ENCODE assay signal across 9 cellular contexts in the genomic region with DNA sequence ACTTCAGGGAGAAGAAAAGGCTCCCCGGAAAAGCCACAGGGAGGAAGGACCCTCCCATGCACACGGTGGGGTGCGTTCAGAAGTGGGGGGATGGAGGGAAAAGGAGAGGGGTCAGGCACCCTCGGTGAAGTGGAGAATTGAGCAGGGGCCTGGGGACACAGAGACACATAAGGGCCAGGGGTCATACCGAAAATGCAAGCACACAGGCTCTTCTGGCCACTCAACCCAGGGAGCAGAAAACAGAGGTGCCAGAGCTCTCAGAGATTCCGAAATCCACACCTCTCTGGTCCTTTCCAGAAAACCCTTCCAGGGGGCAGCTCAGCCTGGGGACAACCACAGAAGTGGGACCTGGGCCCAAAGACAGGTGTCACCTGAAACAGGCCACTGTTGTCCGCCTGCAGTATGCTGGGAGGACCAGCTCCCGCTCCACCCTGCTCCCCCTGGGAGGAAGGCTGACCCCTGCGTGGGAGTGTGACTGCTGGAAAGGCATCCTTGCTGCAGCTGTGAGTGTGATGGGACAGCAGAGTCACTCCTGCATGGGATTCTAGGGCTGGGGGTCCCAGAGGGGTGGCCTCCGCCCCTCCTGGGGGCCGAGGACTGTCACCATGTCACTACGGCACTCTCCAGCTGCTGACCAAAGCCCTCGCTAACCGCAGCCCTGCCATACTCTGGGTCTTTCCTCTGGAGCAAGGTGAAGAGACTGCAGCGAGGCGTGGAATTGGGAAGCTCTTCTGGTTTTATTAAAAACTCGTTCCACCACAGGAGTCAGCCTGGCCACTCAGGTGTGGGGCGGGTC.
DNase-seq lines count a peak whose midpoint lies in the region; ATAC-seq and TF ChIP-seq lines count a peak whose summit lies in the region.
"Had no signal": no experiment of that assay in that cellular context is flagged by ENCODE, and none has a peak within 500 bp of the region (broad histone marks: within the 10 kb centered on the region; RNA-seq: fewer than 3 reads in every experiment).

No MANE protein-coding gene starts in this region.

- H3K27ac Mint-ChIP-seq in activated CD8-positive, alpha-beta T cell treated with anti-CD3 and anti-CD28 coated beads for 36 hours, result peak overlapping the region; percentile 2
- H3K27ac Mint-ChIP-seq in activated CD8-positive, alpha-beta T cell treated with anti-CD3 and anti-CD28 coated beads, Interleukin-2, amount 10 ng/mL, durations not matched to agents 7 days and 5 days, result no peak overlapping the region

- no peak overlapping the region for H4K5ac ChIP-seq in mesendoderm (ENCODE audit: low read length)

- no peak overlapping the region for H4K8ac ChIP-seq in mesendoderm (ENCODE audit: low read depth, low read length)

- peak overlapping the region; percentile 51 for H3K4me3 Mint-ChIP-seq in activated CD8-positive, alpha-beta T cell treated with anti-CD3 and anti-CD28 coated beads for 36 hours
- no peak overlapping the region for H3K4me3 Mint-ChIP-seq in activated CD8-positive, alpha-beta T cell treated with anti-CD3 and anti-CD28 coated beads, Interleukin-2, amount 10 ng/mL, durations not matched to agents 7 days and 5 days

- H3K9ac ChIP-seq in mesendoderm (ENCODE audit: low read length), result peak overlapping the region; percentile 36

- no peaks in the 10 kb centered on the region for H3K4me1 ChIP-seq in mesendoderm (ENCODE audit: control insufficient read depth, low read depth, low read length)
- H3K4me1 ChIP-seq in thymus (ENCODE audit: control insufficient read depth, insufficient read depth, low read length), result no peaks in the 10 kb centered on the region

- no peak overlapping the region for H2BK120ac ChIP-seq in mesendoderm (ENCODE audit: low read depth, low read length)

- H3K36me3 Mint-ChIP-seq in activated CD8-positive, alpha-beta T cell treated with anti-CD3 and anti-CD28 coated beads for 36 hours (ENCODE audit: low read depth), result no peaks in the 10 kb centered on the region
- H3K36me3 Mint-ChIP-seq in activated CD8-positive, alpha-beta T cell treated with anti-CD3 and anti-CD28 coated beads, Interleukin-2, amount 10 ng/mL, durations not matched to agents 7 days and 5 days (ENCODE audit: low read depth), result peaks cover 8% of the 10 kb centered on the region

- H3K56ac ChIP-seq in mesendoderm (ENCODE audit: low read length), result peak overlapping the region; percentile 93

- no peak overlapping the region for H3K4me3 ChIP-seq in mesendoderm (ENCODE audit: low read length)
- H3K4me3 ChIP-seq in thymus (ENCODE audit: low read length), result peak overlapping the region; percentile 66

- no peaks in the 10 kb centered on the region for H3K79me1 ChIP-seq in mesendoderm (ENCODE audit: low read length)

- H3K27ac ChIP-seq in cingulate gyrus (ENCODE audit: low read depth, low read length) (peak overlapping the region; percentile 96), mesendoderm (ENCODE audit: low read depth, low read length) (no peak overlapping the region), thymus (ENCODE audit: low read depth) (peak overlapping the region; percentile 70)

- no peaks in the 10 kb centered on the region for H3K9me3 Mint-ChIP-seq in activated CD8-positive, alpha-beta T cell treated with anti-CD3 and anti-CD28 coated beads for 36 hours
- H3K9me3 Mint-ChIP-seq in activated CD8-positive, alpha-beta T cell treated with anti-CD3 and anti-CD28 coated beads, Interleukin-2, amount 10 ng/mL, durations not matched to agents 7 days and 5 days (ENCODE audit: insufficient read depth), result no peaks in the 10 kb centered on the region

- peaks cover 12% of the 10 kb centered on the region for H3K4me1 Mint-ChIP-seq in activated CD8-positive, alpha-beta T cell treated with anti-CD3 and anti-CD28 coated beads for 36 hours (ENCODE audit: low read depth)
- peaks cover 5% of the 10 kb centered on the region for H3K4me1 Mint-ChIP-seq in activated CD8-positive, alpha-beta T cell treated with anti-CD3 and anti-CD28 coated beads, Interleukin-2, amount 10 ng/mL, durations not matched to agents 7 days and 5 days (ENCODE audit: low read depth)

- H3K27me3 Mint-ChIP-seq in activated CD8-positive, alpha-beta T cell treated with anti-CD3 and anti-CD28 coated beads for 36 hours, result no peaks in the 10 kb centered on the region
- H3K27me3 Mint-ChIP-seq in activated CD8-positive, alpha-beta T cell treated with anti-CD3 and anti-CD28 coated beads, Interleukin-2, amount 10 ng/mL, durations not matched to agents 7 days and 5 days (ENCODE audit: low read depth), result peaks cover 21% of the 10 kb centered on the region

- H3K36me3 ChIP-seq in mesendoderm (ENCODE audit: control insufficient read depth, insufficient read depth, low read length) (no peaks in the 10 kb centered on the region), thymus (ENCODE audit: control insufficient read depth, insufficient read depth) (peaks cover 3% of the 10 kb centered on the region)
- H3K36me3 ChIP-seq: adrenal gland had no signal

- ATAC-seq in activated CD8-positive, alpha-beta T cell treated with anti-CD3 and anti-CD28 coated beads for 36 hours, result peak; percentile 3
- no peak for ATAC-seq in activated CD8-positive, alpha-beta T cell treated with anti-CD3 and anti-CD28 coated beads, Interleukin-2, amount 10 ng/mL, durations not matched to agents 7 days and 5 days
- no peak for ATAC-seq in HG03280 (IDR thresholded peaks at IDR 0.05; ENCODE audit: unreplicated experiment)

- intact Hi-C loops in activated CD8-positive, alpha-beta T cell treated with anti-CD3 and anti-CD28 coated beads for 36 hours (cut with micrococcal nuclease), result no loop called here

- H2BK5ac ChIP-seq in mesendoderm (ENCODE audit: low read length), result no peak overlapping the region

- no peak overlapping the region for H3K18ac ChIP-seq in mesendoderm (ENCODE audit: low read length)

- WGBS in mesendoderm (ENCODE audit: extremely low coverage, insufficient coverage, low lambda C conversion rate), result no CpG with 5 or more reads among the region's 18 CpGs
- 75% methylated on average over 18 of the region's 18 CpGs for WGBS in thymus

- H3K23ac ChIP-seq in mesendoderm (ENCODE audit: low read length), result no peak overlapping the region

- DNase-seq in activated CD8-positive, alpha-beta T cell treated with anti-CD3 and anti-CD28 coated beads for 36 hours, result no peak
- DNase-seq in activated CD8-positive, alpha-beta T cell treated with anti-CD3 and anti-CD28 coated beads, Interleukin-2, amount 10 ng/mL, durations not matched to agents 7 days and 5 days, result no peak
- DNase-seq in mesendoderm (no peak), KG1 (lab: John Stamatoyannopoulos, UW) (no peak)
- DNase-seq in stimulated activated CD4-positive, alpha-beta T cell treated with anti-CD3 and anti-CD28 coated beads, Interleukin-2, amount 100 ng/mL, for 24 hours, result no peak

- POLR2A ChIA-PET in activated CD8-positive, alpha-beta T cell treated with anti-CD3 and anti-CD28 coated beads for 36 hours (lab: Charles Lee), result interaction anchor here (0.5 to 1.1 kb wide), 2 partner anchors 32 to 41 kb away, joined by 3 to 4 read pairs; no protein-coding TSS in a partner anchor
- POLR2A ChIA-PET in activated CD8-positive, alpha-beta T cell treated with anti-CD3 and anti-CD28 coated beads, Interleukin-2, amount 10 ng/mL, durations not matched to agents 7 days and 5 days (lab: Charles Lee), result interaction anchor here (1.0 kb wide), 1 partner anchor 63 kb away, joined by 3 read pairs; the partner anchor contains the start of gene TMEM209

- CTCF ChIA-PET in activated CD8-positive, alpha-beta T cell treated with anti-CD3 and anti-CD28 coated beads for 36 hours (lab: Charles Lee), result interaction anchor here (1.4 kb wide), 1 partner anchor 79 kb away, joined by 3 read pairs; no protein-coding TSS in a partner anchor
- CTCF ChIA-PET in activated CD8-positive, alpha-beta T cell treated with anti-CD3 and anti-CD28 coated beads, Interleukin-2, amount 10 ng/mL, durations not matched to agents 7 days and 5 days (lab: Charles Lee), result interaction anchor here (1.3 kb wide), 1 partner anchor 70 kb away, joined by 3 read pairs; no protein-coding TSS in a partner anchor

- no peaks in the 10 kb centered on the region for H3K9me3 ChIP-seq in thymus (ENCODE audit: control insufficient read depth)
- H3K9me3 ChIP-seq: adrenal gland had no signal

- no peak for TF ChIP-seq CTCF in activated CD8-positive, alpha-beta T cell treated with anti-CD3 and anti-CD28 coated beads for 36 hours (IDR thresholded peaks at IDR 0.05)

- H3K4me2 ChIP-seq in mesendoderm (ENCODE audit: low read length), result peak overlapping the region; percentile 87

- H2BK15ac ChIP-seq in mesendoderm (replicated peaks; ENCODE audit: low read depth), result no peak overlapping the region

- H3K27me3 ChIP-seq in mesendoderm (ENCODE audit: insufficient read depth, low read length, poor library complexity) (no peaks in the 10 kb centered on the region), thymus (ENCODE audit: control insufficient read depth, insufficient read depth) (no peaks in the 10 kb centered on the region)
- H3K27me3 ChIP-seq: adrenal gland had no signal

- H3K79me2 ChIP-seq in mesendoderm (ENCODE audit: control insufficient read depth, insufficient read depth, low read length), result no peaks in the 10 kb centered on the region

- no peak overlapping the region for H3K4ac ChIP-seq in mesendoderm (ENCODE audit: low read depth, low read length)

- H2AK5ac ChIP-seq in mesendoderm (ENCODE audit: low read length), result no peak overlapping the region
